Comparison of ENCODE assay signal across 21 cellular contexts in the genomic region with DNA sequence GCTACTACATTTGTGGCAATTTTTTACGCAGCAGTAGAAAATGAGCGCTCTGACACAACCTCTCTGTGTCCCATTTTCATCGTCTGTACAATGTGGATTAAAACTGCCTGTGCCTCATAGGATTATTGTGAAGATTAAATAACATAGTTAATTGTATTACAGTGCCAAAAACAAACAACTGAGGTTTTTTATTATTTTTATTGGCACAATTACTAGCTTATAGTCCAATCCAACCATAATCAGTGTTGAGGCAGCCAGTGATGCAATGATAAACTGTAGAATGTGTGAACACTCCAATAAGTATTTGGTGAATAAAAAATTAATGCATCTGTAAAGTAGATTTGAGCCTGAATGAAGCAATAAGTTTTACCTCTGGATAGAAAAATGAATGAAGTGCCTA.
"Had no signal": no experiment of that assay in that cellular context is flagged by ENCODE, and none has a peak within 500 bp of the region (broad histone marks: within the 10 kb centered on the region; RNA-seq: fewer than 3 reads in every experiment).

No MANE protein-coding gene starts in this region.

- H3K4me3 Mint-ChIP-seq: mesothelial cell of epicardium, naive B cell had no signal

- H3K27ac Mint-ChIP-seq: mesothelial cell of epicardium, naive B cell had no signal

- H3K27me3 ChIP-seq: dorsolateral prefrontal cortex, esophagus muscularis mucosa, gastrocnemius medialis, heart right ventricle, left lung had no signal

- H3K4me1 Mint-ChIP-seq: mesothelial cell of epicardium, naive B cell had no signal

- H3K9me3 ChIP-seq: esophagus muscularis mucosa, gastrocnemius medialis, lower lobe of right lung had no signal

- H3K27me3 Mint-ChIP-seq: naive B cell had no signal

- H3K27ac ChIP-seq: coronary artery, dorsolateral prefrontal cortex, esophagus muscularis mucosa, gastrocnemius medialis, heart right ventricle, left lung, lower lobe of right lung had no signal

- H3K4me3 ChIP-seq: coronary artery, dorsolateral prefrontal cortex, esophagus muscularis mucosa, gastrocnemius medialis, heart right ventricle, left lung, lower lobe of right lung, mucosa of descending colon had no signal

- H3K36me3 Mint-ChIP-seq: mesothelial cell of epicardium, naive B cell had no signal

- H3K4me1 ChIP-seq: esophagus muscularis mucosa, gastrocnemius medialis, heart right ventricle, left lung, lower lobe of right lung had no signal

- DNase-seq: dermis blood vessel endothelial cell; dorsolateral prefrontal cortex; effector CD4-positive, alpha-beta T cell; effector memory CD4-positive, alpha-beta T cell; foreskin fibroblast; foreskin melanocyte; gastrocnemius medialis; glutamatergic neuron; head of caudate nucleus; heart right ventricle; hippocampal formation; left cardiac atrium; left lung; left ventricle myocardium superior; lower lobe of right lung; mesenchymal stem cell; mucosa of descending colon; naive B cell had no signal

- H3K36me3 ChIP-seq: esophagus muscularis mucosa, gastrocnemius medialis, heart right ventricle, left lung, lower lobe of right lung had no signal
